8 cellular contexts compared by ENCODE assay signal in genomic region chr19:34403784-34404108, GRCh38. TPM values are rescaled to one million over a fixed set of nuclear protein-coding genes. Genes with fewer than 3 reads are reported as not detected.
DNase-seq lines count a peak whose midpoint lies in the region; ATAC-seq and TF ChIP-seq lines count a peak whose summit lies in the region.

No MANE protein-coding gene starts in this region.

- DNase-seq in CD14-positive monocyte (ENCODE audit: low spot score) (no peak), brain microvascular endothelial cell (no peak), 8988T (no peak), NCI-H187 (lab: John Stamatoyannopoulos, UW) (no peak)
- no peak for DNase-seq in naive thymus-derived CD4-positive, alpha-beta T cell
- no peak for DNase-seq in stimulated activated CD4-positive, alpha-beta T cell treated with anti-CD3 and anti-CD28 coated beads, Interleukin-15, amount 100 ng/mL, for 24 hours

- H3K4me3 Mint-ChIP-seq in CD14-positive monocyte, result peak overlapping the region; percentile 86 to 90
- H3K4me3 Mint-ChIP-seq in naive thymus-derived CD4-positive, alpha-beta T cell, result peak overlapping the region; percentile 83 to 96 (median 92)

- ATAC-seq in HG02759 (IDR thresholded peaks at IDR 0.05; ENCODE audit: unreplicated experiment) (peak; percentile 11), HG02938 (IDR thresholded peaks at IDR 0.05; ENCODE audit: unreplicated experiment) (no peak)
- ATAC-seq in naive thymus-derived CD4-positive, alpha-beta T cell, result peak; percentile 11

- peaks cover 0 to 4% of the 10 kb centered on the region in 2 donors for H3K4me1 ChIP-seq in naive thymus-derived CD4-positive, alpha-beta T cell (ENCODE audit: control insufficient read depth in 2 of 2, insufficient read depth in 2 of 2, low read length in 2 of 2)

- H3K36me3 ChIP-seq in brain microvascular endothelial cell (replicated peaks), result peaks cover 15% of the 10 kb centered on the region
- H3K36me3 ChIP-seq in naive thymus-derived CD4-positive, alpha-beta T cell (ENCODE audit: control insufficient read depth in 2 of 3, insufficient read depth in 3 of 3, low read length in 3 of 3), result peaks cover 0 to 26% (median 0%) of the 10 kb centered on the region in 3 experiments

- POLR2A ChIA-PET in naive thymus-derived CD4-positive, alpha-beta T cell (lab: Charles Lee), result interaction anchor here (0.9 to 1.0 kb wide), 2 partner anchors 24 to 231 kb away, joined by 3 to 4 read pairs; partner anchors contain the start of gene LSM14A

- intact Hi-C loops in CD14-positive monocyte (cut with micrococcal nuclease), result no loop called here
- intact Hi-C loops in naive thymus-derived CD4-positive, alpha-beta T cell (cut with micrococcal nuclease), result loop anchor here (1.0 kb wide), 4 partner anchors 25 to 53 kb away; partner anchors contain the start of genes UBA2 (in 2 of the 2) and GPI (in 1 of the 2)

- CTCF ChIA-PET in naive thymus-derived CD4-positive, alpha-beta T cell (lab: Charles Lee), result no interaction called here

- H3K27me3 ChIP-seq in brain microvascular endothelial cell (replicated peaks), result no peaks in the 10 kb centered on the region
- no peaks in the 10 kb centered on the region for H3K27me3 ChIP-seq in naive thymus-derived CD4-positive, alpha-beta T cell (ENCODE audit: control insufficient read depth in 2 of 2, insufficient read depth in 2 of 2, low read length in 2 of 2)

- H3K9me3 ChIP-seq in naive thymus-derived CD4-positive, alpha-beta T cell (ENCODE audit: control insufficient read depth in 2 of 3, low read length in 3 of 3), result no peaks in the 10 kb centered on the region

- H3K27me3 Mint-ChIP-seq in CD14-positive monocyte (ENCODE audit: low read depth in 3 of 3), result peaks cover 0 to 2% (median 0%) of the 10 kb centered on the region in 3 donors
- no peaks in the 10 kb centered on the region for H3K27me3 Mint-ChIP-seq in naive thymus-derived CD4-positive, alpha-beta T cell

- in situ Hi-C loops in brain microvascular endothelial cell (cut with HindIII; ENCODE audit: low pct_ligation_motif_present, low sequenced_read_pairs), result no loop called here

- peaks cover 20 to 24% of the 10 kb centered on the region in 2 donors for H3K36me3 Mint-ChIP-seq in CD14-positive monocyte
- peaks cover under 1 to 20% (median 11%) of the 10 kb centered on the region in 5 donors for H3K36me3 Mint-ChIP-seq in naive thymus-derived CD4-positive, alpha-beta T cell

- no peaks in the 10 kb centered on the region for H3K9me3 Mint-ChIP-seq in CD14-positive monocyte
- no peaks in the 10 kb centered on the region for H3K9me3 Mint-ChIP-seq in naive thymus-derived CD4-positive, alpha-beta T cell

- H3K4me3 ChIP-seq in brain microvascular endothelial cell (ENCODE audit: low read depth, low read length), result peak overlapping the region; percentile 96
- peak overlapping the region; percentile 97 for H3K4me3 ChIP-seq in naive thymus-derived CD4-positive, alpha-beta T cell (ENCODE audit: low read length)

- peaks cover 8% of the 10 kb centered on the region for H3K4me1 Mint-ChIP-seq in CD14-positive monocyte
- peaks cover 7 to 36% (median 18%) of the 10 kb centered on the region in 7 donors for H3K4me1 Mint-ChIP-seq in naive thymus-derived CD4-positive, alpha-beta T cell

- H3K27ac ChIP-seq in brain microvascular endothelial cell, result no peak overlapping the region
- peak overlapping the region; percentile 81 for H3K27ac ChIP-seq in naive thymus-derived CD4-positive, alpha-beta T cell (ENCODE audit: low read depth, low read length)

- TF ChIP-seq CTCF in CD14-positive monocyte (IDR thresholded peaks at IDR 0.05), result no peak
- TF ChIP-seq CTCF in brain microvascular endothelial cell (IDR thresholded peaks at IDR 0.05; ENCODE audit: low read depth, low read length, missing control alignments), result no peak

- H3K27ac Mint-ChIP-seq in CD14-positive monocyte, result peak overlapping the region in 5 of 7 donors; percentile 20 to 84 (median 32)
- peak overlapping the region; percentile 46 to 92 (median 88) for H3K27ac Mint-ChIP-seq in naive thymus-derived CD4-positive, alpha-beta T cell

RNA-seq across cellular contexts. Expression of gene PDCD2L, which starts 0.5 kb away (rescaled TPM):
- polyA plus RNA-seq in CD14-positive monocyte, result 1 to 10 TPM; 4.9 to 5.0 TPM
- total RNA-seq in naive thymus-derived CD4-positive, alpha-beta T cell, result 10 to 100 TPM in 3 of 5 experiments, 1 to 10 TPM in 2; 4.9 to 14.5 (median 12.1) TPM
- polyA plus RNA-seq in naive thymus-derived CD4-positive, alpha-beta T cell, result 10 to 100 TPM; 18.9 to 23.3 TPM

RNA-seq across cellular contexts. Expression of gene UBA2, which starts 24.4 kb away (rescaled TPM):
- 10 to 100 TPM; 42.7 to 52.1 TPM for polyA plus RNA-seq in CD14-positive monocyte
- 100 to 1,000 TPM in 1 of 5 experiments, 10 to 100 TPM in 4; 71.1 to 113 (median 82.4) TPM for total RNA-seq in naive thymus-derived CD4-positive, alpha-beta T cell
- polyA plus RNA-seq in naive thymus-derived CD4-positive, alpha-beta T cell, result 100 to 1,000 TPM; 112 to 131 TPM

RNA-seq across cellular contexts. Expression of gene GPI, which starts 38.8 kb away (rescaled TPM):
- polyA plus RNA-seq in CD14-positive monocyte, result 100 to 1,000 TPM in 1 of 2 donors, 10 to 100 TPM in 1; 81.2 to 107 TPM
- total RNA-seq in naive thymus-derived CD4-positive, alpha-beta T cell, result 100 to 1,000 TPM in 3 of 5 experiments, 10 to 100 TPM in 2; 96.5 to 750 (median 104) TPM
- 100 to 1,000 TPM; 123 to 170 TPM for polyA plus RNA-seq in naive thymus-derived CD4-positive, alpha-beta T cell

Comparison
In these comparisons a context has a peak if more than half of its experiments do, and no peak if none do; other contexts are left out.
1. intact Hi-C loops: an anchor here in naive thymus-derived CD4-positive, alpha-beta T cell (1.0 kb wide); none called in CD14-positive monocyte.